In the genomic region with DNA sequence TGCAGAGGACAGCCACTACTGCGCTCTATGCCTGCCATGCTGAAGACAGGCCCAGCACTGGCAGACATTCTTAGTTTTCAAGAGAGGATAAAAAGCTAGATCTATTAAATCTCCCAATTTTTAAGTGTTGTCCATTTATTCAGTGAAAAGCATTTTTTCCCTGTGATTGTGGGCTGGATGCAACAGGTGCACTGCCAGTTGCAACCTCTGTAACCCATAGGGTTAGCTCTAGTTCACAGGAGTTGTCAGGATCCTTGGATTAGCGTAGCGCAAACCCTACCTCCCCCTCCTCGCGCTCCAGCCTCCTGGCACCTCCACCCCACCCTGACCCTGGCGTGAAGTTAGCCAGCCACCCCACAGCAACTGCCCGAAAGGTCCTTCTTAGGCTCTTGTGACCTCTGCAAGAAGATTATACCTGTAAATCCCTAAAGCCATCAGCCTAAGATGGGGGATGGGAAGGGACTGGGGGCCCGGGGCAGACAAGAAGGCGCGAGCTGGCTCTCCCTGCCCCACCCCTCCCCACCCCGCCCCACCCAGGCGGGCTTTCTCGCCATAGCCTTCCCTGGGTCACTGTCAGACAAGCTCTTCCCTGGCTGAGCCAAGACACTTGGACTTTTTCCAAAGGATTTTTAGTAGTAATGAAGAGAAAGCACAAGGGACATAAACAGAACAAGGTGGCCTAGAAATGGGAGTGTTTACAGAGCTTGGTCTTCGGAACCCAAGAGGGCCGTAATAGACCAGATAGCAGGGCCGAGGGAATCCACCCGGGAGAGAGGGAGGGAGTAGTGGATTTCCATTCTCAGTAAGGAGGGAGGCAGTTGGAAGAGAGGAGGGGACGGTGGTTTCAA, we compare ENCODE assay signal across 8 cellular contexts. TPM values are rescaled to one million over a fixed set of nuclear protein-coding genes. Genes with fewer than 3 reads are reported as not detected.
DNase-seq lines count a peak whose midpoint lies in the region; ATAC-seq and TF ChIP-seq lines count a peak whose summit lies in the region.

No MANE protein-coding gene starts in this region.

- peaks cover 9% of the 10 kb centered on the region for H3K36me3 Mint-ChIP-seq in T-helper 17 cell (ENCODE audit: low read depth)

- peak; percentile 11 for DNase-seq in ELR (ENCODE audit: low read depth)
- DNase-seq in T-helper 17 cell, result no peak
- peak; percentile 34 for DNase-seq in globus pallidus (ENCODE audit: low spot score)
- no peak for DNase-seq in KBM-7
- DNase-seq in iPS-NIHi7 (ENCODE audit: extremely low spot score), result no peak
- no peak for DNase-seq in activated CD4-positive, alpha-beta T cell treated with anti-CD3 and anti-CD28 coated beads, Interleukin-2, amount 50 U/mL, for 4 hours

- peak overlapping the region; percentile 90 for H2AFZ ChIP-seq in parathyroid adenoma

- peak overlapping the region; percentile 88 for H3K4me3 Mint-ChIP-seq in T-helper 17 cell

- TF ChIP-seq CTCF in parathyroid adenoma (IDR thresholded peaks at IDR 0.05), result no peak

- peaks cover 4% of the 10 kb centered on the region for H3K79me2 ChIP-seq in parathyroid adenoma

- H3K9me3 ChIP-seq in T-helper 17 cell (ENCODE audit: control insufficient read depth, low read length, poor library complexity, severe bottlenecking), result no peaks in the 10 kb centered on the region
- H3K9me3 ChIP-seq in parathyroid adenoma (ENCODE audit: control insufficient read depth, low read length), result no peaks in the 10 kb centered on the region

- H3K27ac ChIP-seq in parathyroid adenoma, result peak overlapping the region; percentile 86

- H3K9ac ChIP-seq in parathyroid adenoma, result no peak overlapping the region

- no peaks in the 10 kb centered on the region for H3K36me3 ChIP-seq in parathyroid adenoma (ENCODE audit: control insufficient read depth, insufficient read depth, low read length)

- in situ Hi-C loops in KBM-7 (cut with MboI; ENCODE audit: low pct_unique_long_range_greater_than_20kb, low sequenced_read_pairs), result no loop called here

- H3K27ac Mint-ChIP-seq in T-helper 17 cell, result peak overlapping the region; percentile 95

- H3K4me3 ChIP-seq in parathyroid adenoma (ENCODE audit: low read depth, low read length), result peak overlapping the region; percentile 55

- H3K4me2 ChIP-seq in parathyroid adenoma (ENCODE audit: low read length), result peak overlapping the region; percentile 68

- H3K4me1 ChIP-seq in parathyroid adenoma, result no peaks in the 10 kb centered on the region

- peaks cover 34% of the 10 kb centered on the region for H3K27me3 Mint-ChIP-seq in T-helper 17 cell

- H3K27me3 ChIP-seq in parathyroid adenoma (ENCODE audit: control insufficient read depth, insufficient read depth, low read length), result no peaks in the 10 kb centered on the region

- ATAC-seq in T-helper 17 cell (no peak), HG02973 (IDR thresholded peaks at IDR 0.05; ENCODE audit: unreplicated experiment) (no peak)

- peaks cover 13% of the 10 kb centered on the region for H3K4me1 Mint-ChIP-seq in T-helper 17 cell

RNA-seq across cellular contexts. Expression of a gene that starts 31.0 kb away (rescaled TPM):
- 100 to 1,000 TPM; 376 to 391 TPM for total RNA-seq in T-helper 17 cell

RNA-seq across cellular contexts. Expression of a gene that starts 52.9 kb away (rescaled TPM):
- not detected for total RNA-seq in T-helper 17 cell

Comparison
In these comparisons a context has a peak if more than half of its experiments do, and no peak if none do; other contexts are left out.
1. DNase-seq: peak in ELR (single experiment) and globus pallidus (single experiment); none in T-helper 17 cell (0 of 3), KBM-7 (single experiment), iPS-NIHi7 (single experiment) and activated CD4-positive, alpha-beta T cell treated with anti-CD3 and anti-CD28 coated beads, Interleukin-2, amount 50 U/mL, for 4 hours (0 of 2).